In the genomic region with DNA sequence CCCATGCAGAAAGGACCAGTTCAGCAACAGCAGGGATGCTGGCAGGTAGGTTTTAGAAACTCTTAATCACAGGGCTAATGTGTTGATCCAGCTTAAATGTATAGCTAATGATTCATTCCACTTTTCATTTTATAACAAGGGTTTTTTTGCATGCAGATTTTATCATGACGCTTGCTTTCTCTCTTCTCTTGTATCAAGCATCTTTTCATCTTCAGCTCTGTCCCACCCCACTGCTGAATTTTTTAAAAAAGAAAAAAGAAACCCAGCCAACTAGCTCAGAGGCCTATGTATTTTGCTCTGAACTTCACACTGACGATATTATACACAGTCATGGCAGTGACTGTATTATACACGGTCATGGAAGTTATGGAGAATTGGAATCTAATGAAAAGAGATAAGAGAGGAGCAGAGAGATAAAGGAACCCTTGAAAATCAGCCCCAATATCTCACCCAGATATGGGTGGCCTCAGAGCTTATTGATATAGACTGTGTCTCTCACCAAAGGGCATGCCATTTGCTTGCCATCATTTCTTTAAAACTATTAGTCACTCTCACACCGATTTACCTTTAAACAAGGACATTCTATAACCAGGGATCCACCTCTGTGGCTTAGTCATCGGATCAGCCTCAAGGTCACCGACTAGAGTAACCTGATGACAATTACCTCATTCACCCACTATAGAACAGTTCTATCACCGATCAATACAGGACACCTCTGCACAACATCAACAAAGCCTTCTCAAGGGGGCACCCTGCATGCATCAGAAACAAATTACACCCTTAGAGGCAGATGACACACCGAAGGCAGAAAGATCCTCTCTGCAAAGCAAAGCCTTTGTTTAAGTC, we compare ENCODE assay signal across 22 cellular contexts.
DNase-seq lines count a peak whose midpoint lies in the region; ATAC-seq, FAIRE-seq and TF ChIP-seq lines count a peak whose summit lies in the region.
"Had no signal": no experiment of that assay in that cellular context is flagged by ENCODE, and none has a peak within 500 bp of the region (broad histone marks: within the 10 kb centered on the region; RNA-seq: fewer than 3 reads in every experiment).

No MANE protein-coding gene starts in this region.

- CTCF ChIA-PET in activated CD4-positive, alpha-beta T cell treated with anti-CD3 and anti-CD28 coated beads for 36 hours (lab: Charles Lee) = interaction anchor here (1.1 kb wide), 1 partner anchor 28 kb away, joined by 3 read pairs; no protein-coding TSS in a partner anchor
- CTCF ChIA-PET in CD8-positive, alpha-beta memory T cell (lab: Charles Lee) = interaction anchor here (1.0 to 1.3 kb wide), 2 partner anchors 17 to 28 kb away, joined by 3 to 4 read pairs; no protein-coding TSS in a partner anchor
- CTCF ChIA-PET in HepG2 (lab: Yijun Ruan, JAX; ENCODE audit: low intra/inter-chr PET ratio, low total read pairs) = no interaction called here

- peak overlapping the region; percentile 44 for H3K4me2 ChIP-seq in HepG2 (ENCODE audit: low read depth, low read length)
- H3K4me2 ChIP-seq: KMS-11 had no signal

- no peaks in the 10 kb centered on the region for H3K27me3 Mint-ChIP-seq in activated CD4-positive, alpha-beta T cell treated with anti-CD3 and anti-CD28 coated beads for 36 hours
- peaks cover 0 to 1% of the 10 kb centered on the region in 2 donors for H3K27me3 Mint-ChIP-seq in CD8-positive, alpha-beta memory T cell
- no peaks in the 10 kb centered on the region for H3K27me3 Mint-ChIP-seq in activated T-helper 1 cell treated with anti-CD3 and anti-CD28 coated beads, Interleukin-12 subunit alpha, Interleukin-12 subunit beta, Interleukin-2, Interleukin-4 antibody, amounts not matched to agents 30 ng/mL and 10 ng/mL and 1 ng/mL, durations not matched to agents 14 hours and 24 hours and 36 hours (ENCODE audit: insufficient read depth)
- H3K27me3 Mint-ChIP-seq: dendritic cell treated with granulocyte-macrophage colony-stimulating factor and Interleukin-4, amounts not matched to agents 40 ng/mL and 50 ng/mL, for 4 days; type B pancreatic cell had no signal

- H4K20me1 ChIP-seq in HepG2 (ENCODE audit: insufficient read depth, low read length) = no peaks in the 10 kb centered on the region

- no peaks in the 10 kb centered on the region for H3K9me3 Mint-ChIP-seq in activated CD4-positive, alpha-beta T cell treated with anti-CD3 and anti-CD28 coated beads for 36 hours (ENCODE audit: low read depth)
- no peaks in the 10 kb centered on the region for H3K9me3 Mint-ChIP-seq in CD8-positive, alpha-beta memory T cell
- H3K9me3 Mint-ChIP-seq in activated T-helper 1 cell treated with anti-CD3 and anti-CD28 coated beads, Interleukin-12 subunit alpha, Interleukin-12 subunit beta, Interleukin-2, Interleukin-4 antibody, amounts not matched to agents 30 ng/mL and 10 ng/mL and 1 ng/mL, durations not matched to agents 14 hours and 24 hours and 36 hours = no peaks in the 10 kb centered on the region
- H3K9me3 Mint-ChIP-seq: dendritic cell treated with granulocyte-macrophage colony-stimulating factor and Interleukin-4, amounts not matched to agents 40 ng/mL and 50 ng/mL, for 4 days; type B pancreatic cell had no signal

- H3K9me3 ChIP-seq in CD8-positive, alpha-beta memory T cell (ENCODE audit: low read length) = no peaks in the 10 kb centered on the region
- H3K9me3 ChIP-seq in HepG2 (ENCODE audit: low read length) = no peaks in the 10 kb centered on the region
- H3K9me3 ChIP-seq: BE2C, neutrophil, Peyer's patch, SJCRH30 had no signal

- no peak overlapping the region for H3K4me3 Mint-ChIP-seq in activated CD4-positive, alpha-beta T cell treated with anti-CD3 and anti-CD28 coated beads for 36 hours
- no peak overlapping the region for H3K4me3 Mint-ChIP-seq in CD8-positive, alpha-beta memory T cell
- H3K4me3 Mint-ChIP-seq in activated T-helper 1 cell treated with anti-CD3 and anti-CD28 coated beads, Interleukin-12 subunit alpha, Interleukin-12 subunit beta, Interleukin-2, Interleukin-4 antibody, amounts not matched to agents 30 ng/mL and 10 ng/mL and 1 ng/mL, durations not matched to agents 14 hours and 24 hours and 36 hours = no peak overlapping the region
- H3K4me3 Mint-ChIP-seq: dendritic cell treated with granulocyte-macrophage colony-stimulating factor and Interleukin-4, amounts not matched to agents 40 ng/mL and 50 ng/mL, for 4 days; type B pancreatic cell had no signal

- in situ Hi-C loops in HepG2 (cut with HindIII; ENCODE audit: extremely low pct_ligation_motif_present, low pct_unique_long_range_greater_than_20kb) = no loop called here

- peak; percentile 90 for FAIRE-seq in HepG2 (lab: Jason Lieb, UNC)
- FAIRE-seq: GM12878, kidney had no signal

- H3K27ac Mint-ChIP-seq in activated CD4-positive, alpha-beta T cell treated with anti-CD3 and anti-CD28 coated beads for 36 hours = peak overlapping the region; percentile 55
- peak overlapping the region in 6 of 8 donors; percentile 1 to 54 (median 32) for H3K27ac Mint-ChIP-seq in CD8-positive, alpha-beta memory T cell
- H3K27ac Mint-ChIP-seq in activated T-helper 1 cell treated with anti-CD3 and anti-CD28 coated beads, Interleukin-12 subunit alpha, Interleukin-12 subunit beta, Interleukin-2, Interleukin-4 antibody, amounts not matched to agents 30 ng/mL and 10 ng/mL and 1 ng/mL, durations not matched to agents 14 hours and 24 hours and 36 hours = peak overlapping the region; percentile 21
- H3K27ac Mint-ChIP-seq: dendritic cell treated with granulocyte-macrophage colony-stimulating factor and Interleukin-4, amounts not matched to agents 40 ng/mL and 50 ng/mL, for 4 days; type B pancreatic cell had no signal

- no peak overlapping the region for H2AFZ ChIP-seq in HepG2 (ENCODE audit: low read length)

- DNase-seq in activated CD4-positive, alpha-beta T cell treated with anti-CD3 and anti-CD28 coated beads for 36 hours = no peak
- DNase-seq in activated CD4-positive, alpha-beta T cell treated with anti-CD3 and anti-CD28 coated beads for 48 hours = no peak
- no peak for DNase-seq in CD8-positive, alpha-beta memory T cell
- DNase-seq in activated T-helper 1 cell treated with anti-CD3 and anti-CD28 coated beads, Interleukin-12 subunit alpha, Interleukin-12 subunit beta, Interleukin-2, Interleukin-4 antibody, amounts not matched to agents 30 ng/mL and 10 ng/mL and 1 ng/mL, durations not matched to agents 14 hours and 24 hours and 36 hours (ENCODE audit: low spot score) = no peak
- DNase-seq in HepG2 (ENCODE audit: low spot score) = peak; percentile 96
- no peak for DNase-seq in AML-193 (lab: John Stamatoyannopoulos, UW)
- no peak for DNase-seq in iPS-NIHi11 (ENCODE audit: low spot score)
- DNase-seq: anterior cingulate cortex; BE2C; central memory CD4-positive, alpha-beta T cell; kidney; NCI-H1436 treated with DMSO at 0.1 percent for 48 hours; NCI-H510A; Peyer's patch; SJCRH30 had no signal

- no peaks in the 10 kb centered on the region for H3K27me3 ChIP-seq in CD8-positive, alpha-beta memory T cell (ENCODE audit: insufficient read depth, low read length, poor library complexity, severe bottlenecking)
- H3K27me3 ChIP-seq in HepG2 (ENCODE audit: control insufficient read depth in 1 of 2, insufficient read depth in 2 of 2, low read length in 2 of 2) = no peaks in the 10 kb centered on the region
- H3K27me3 ChIP-seq: BE2C, neutrophil, Peyer's patch, SJCRH30 had no signal

- TF ChIP-seq CTCF in HepG2 (CRISPR knock-in tag; IDR thresholded peaks at IDR 0.05) = peak; percentile 68

- TSS peak; percentile 45 for BruUV-seq in HepG2 (replicated peaks; lab: Mats Ljungman, UMichigan)

- no peak overlapping the region for H3K27ac ChIP-seq in CD8-positive, alpha-beta memory T cell (ENCODE audit: low read depth, low read length)
- peak overlapping the region; percentile 70 for H3K27ac ChIP-seq in HepG2 (ENCODE audit: extremely low read length, insufficient read depth, low read length)
- H3K27ac ChIP-seq: KMS-11, neutrophil, Peyer's patch, SJCRH30 had no signal

- peak; percentile 40 for ATAC-seq in activated CD4-positive, alpha-beta T cell treated with anti-CD3 and anti-CD28 coated beads for 36 hours
- ATAC-seq in HepG2 (peak; percentile 94), GM19328 (IDR thresholded peaks at IDR 0.05; ENCODE audit: unreplicated experiment) (no peak)
- ATAC-seq: GM12878 had no signal

- peak overlapping the region; percentile 47; the same call in 1 of the 2 replicates for H3K9ac ChIP-seq in HepG2 (ENCODE audit: insufficient read depth, low read depth, low read length)
- H3K9ac ChIP-seq: KMS-11 had no signal

- no peaks in the 10 kb centered on the region for H3K79me2 ChIP-seq in HepG2 (ENCODE audit: insufficient read depth, low read length)

- peaks cover 6% of the 10 kb centered on the region for H3K36me3 Mint-ChIP-seq in activated CD4-positive, alpha-beta T cell treated with anti-CD3 and anti-CD28 coated beads for 36 hours (ENCODE audit: low read depth)
- H3K36me3 Mint-ChIP-seq in CD8-positive, alpha-beta memory T cell = peaks cover 0 to 31% (median 2%) of the 10 kb centered on the region in 3 donors
- H3K36me3 Mint-ChIP-seq in activated T-helper 1 cell treated with anti-CD3 and anti-CD28 coated beads, Interleukin-12 subunit alpha, Interleukin-12 subunit beta, Interleukin-2, Interleukin-4 antibody, amounts not matched to agents 30 ng/mL and 10 ng/mL and 1 ng/mL, durations not matched to agents 14 hours and 24 hours and 36 hours (ENCODE audit: low read depth) = peaks cover 20% of the 10 kb centered on the region

- H3K4me1 Mint-ChIP-seq in activated CD4-positive, alpha-beta T cell treated with anti-CD3 and anti-CD28 coated beads for 36 hours = peaks cover 31% of the 10 kb centered on the region
- H3K4me1 Mint-ChIP-seq in CD8-positive, alpha-beta memory T cell = peaks cover 10 to 32% (median 27%) of the 10 kb centered on the region in 3 donors
- H3K4me1 Mint-ChIP-seq in activated T-helper 1 cell treated with anti-CD3 and anti-CD28 coated beads, Interleukin-12 subunit alpha, Interleukin-12 subunit beta, Interleukin-2, Interleukin-4 antibody, amounts not matched to agents 30 ng/mL and 10 ng/mL and 1 ng/mL, durations not matched to agents 14 hours and 24 hours and 36 hours (ENCODE audit: low read depth) = peaks cover 50% of the 10 kb centered on the region

- POLR2A ChIA-PET in activated CD4-positive, alpha-beta T cell treated with anti-CD3 and anti-CD28 coated beads for 36 hours (lab: Charles Lee) = no interaction called here
- POLR2A ChIA-PET in CD8-positive, alpha-beta memory T cell (lab: Charles Lee) = interaction anchor here (0.6 kb wide), 1 partner anchor 128 kb away, joined by 3 read pairs; no protein-coding TSS in a partner anchor
- POLR2A ChIA-PET in HepG2 (lab: Yijun Ruan, JAX) = interaction anchor here (0.8 to 1.0 kb wide), 6 partner anchors 32 to 222 kb away, joined by 3 read pairs; a partner anchor contains a TSS

- no peak for TF ChIP-seq POLR2A in HepG2 (IDR thresholded peaks at IDR 0.05; ENCODE audit: insufficient read depth in 1 of 2, low read depth in 2 of 2, low read length in 2 of 2)

- 18% methylated on average over 8 of the region's 8 CpGs for WGBS in HepG2 (ENCODE audit: low lambda C conversion rate)

- peak; percentile 69 to 87; a peak in 3 of 4 replicates for TF ChIP-seq EP300 in HepG2 (IDR thresholded peaks at IDR 0.05; ENCODE audit: low read depth in 2 of 2, low read length in 2 of 2)
- peak; percentile 76 for TF ChIP-seq EP300 in HepG2 (CRISPR knock-in tag; IDR thresholded peaks at IDR 0.05; ENCODE audit: borderline replicate concordance)

- intact Hi-C loops in activated CD4-positive, alpha-beta T cell treated with anti-CD3 and anti-CD28 coated beads for 36 hours (cut with DNase I, micrococcal nuclease) = no loop called here
- intact Hi-C loops in activated T-helper 1 cell treated with anti-CD3 and anti-CD28 coated beads, Interleukin-12 subunit alpha, Interleukin-12 subunit beta, Interleukin-2, Interleukin-4 antibody, amounts not matched to agents 30 ng/mL and 10 ng/mL and 1 ng/mL, durations not matched to agents 14 hours and 24 hours and 36 hours (cut with micrococcal nuclease) = no loop called here
- intact Hi-C loops in HepG2 (cut with micrococcal nuclease; ENCODE audit: unreplicated experiment) = loop anchor here (1.0 to 10.0 kb wide), 3 partner anchors 47 to 222 kb away; a partner anchor contains a TSS

- no peak for TF ChIP-seq RAD21 in HepG2 (CRISPR knock-in tag; IDR thresholded peaks at IDR 0.05)

- no peaks in the 10 kb centered on the region for H3K4me1 ChIP-seq in CD8-positive, alpha-beta memory T cell (ENCODE audit: insufficient read depth, low read length)
- peaks cover 26% of the 10 kb centered on the region for H3K4me1 ChIP-seq in HepG2 (ENCODE audit: insufficient read depth, low read length)
- H3K4me1 ChIP-seq: BE2C, SJCRH30 had no signal

- no peak overlapping the region for H3K4me3 ChIP-seq in CD8-positive, alpha-beta memory T cell (ENCODE audit: low read length)
- no peak overlapping the region for H3K4me3 ChIP-seq in HepG2 (replicated peaks in 1 of 3; ENCODE audit: insufficient read depth in 1 of 3, low read depth in 2 of 3, low read length in 3 of 3)
- H3K4me3 ChIP-seq: GM12878, lung, Peyer's patch, SJCRH30 had no signal

- H3K36me3 ChIP-seq in CD8-positive, alpha-beta memory T cell (ENCODE audit: insufficient read depth, low read length) = no peaks in the 10 kb centered on the region
- peaks cover 0 to under 1% of the 10 kb centered on the region in 2 experiments; a peak in 1 of 5 replicates for H3K36me3 ChIP-seq in HepG2 (replicated peaks in 1 of 2; ENCODE audit: control insufficient read depth in 1 of 2, insufficient read depth in 2 of 2, low read length in 2 of 2)
- H3K36me3 ChIP-seq: BE2C, Peyer's patch, SJCRH30 had no signal
